17 cellular contexts compared by ENCODE assay signal in genomic region chr4:64670647-64671046, GRCh38.
"Had no signal": no experiment of that assay in that cellular context is flagged by ENCODE, and none has a peak within 500 bp of the region (broad histone marks: within the 10 kb centered on the region; RNA-seq: fewer than 3 reads in every experiment).

No MANE protein-coding gene starts in this region.

- ATAC-seq: esophagus mucosa, gastrocnemius medialis, left colon, left ventricle myocardium superior had no signal

- H3K4me3 ChIP-seq: gastrocnemius medialis, lung, right atrium auricular region, stomach, uterus had no signal

- H3K4me1 ChIP-seq: gastrocnemius medialis, right atrium auricular region, stomach, uterus had no signal

- H3K9me3 ChIP-seq: gastrocnemius medialis, right atrium auricular region, uterus had no signal

- H3K27me3 ChIP-seq: gastrocnemius medialis, right atrium auricular region, stomach, uterus had no signal

- H3K36me3 ChIP-seq: gastrocnemius medialis, right atrium auricular region, stomach, uterus had no signal

- DNase-seq: effector memory CD4-positive, alpha-beta T cell; gastrocnemius medialis; immature natural killer cell; left colon; left ventricle myocardium superior; mesenchymal stem cell; midbrain; naive B cell; small intestine; stimulated activated CD4-positive, alpha-beta T cell treated with anti-CD3 and anti-CD28 coated beads, Interleukin-12 subunit alpha, Interleukin-12 subunit beta, amount 100 ng/mL, for 4 hours; stimulated activated naive CD4-positive, alpha-beta T cell; stomach; trophoblast cell; uterus had no signal

- H3K27ac ChIP-seq: gastrocnemius medialis, right atrium auricular region, stomach, uterus had no signal
